8 cellular contexts compared by ENCODE assay signal in genomic region chr1:221439734-221440436, GRCh38.
DNase-seq lines count a peak whose midpoint lies in the region; ATAC-seq, FAIRE-seq and TF ChIP-seq lines count a peak whose summit lies in the region.

No MANE protein-coding gene starts in this region.

- intact Hi-C loops in activated T-helper 1 cell treated with anti-CD3 and anti-CD28 coated beads, Interleukin-12 subunit alpha, Interleukin-12 subunit beta, Interleukin-2, Interleukin-4 antibody, amounts not matched to agents 30 ng/mL and 10 ng/mL and 1 ng/mL, durations not matched to agents 14 hours and 24 hours and 36 hours (cut with micrococcal nuclease), result loop anchor here (1.0 to 10.0 kb wide), 13 partner anchors 235 to 1202 kb away; partner anchors contain the start of genes DUSP10 and TAF1A
- intact Hi-C loops in left colon (cut with DNase I, micrococcal nuclease), result loop anchor here in 1 of 2 donors (10.0 kb wide), 1 partner anchor 625 kb away; no protein-coding TSS in a partner anchor

- H2AFZ ChIP-seq in ACC112 (ENCODE audit: low read length, unreplicated experiment), result peak overlapping the region; percentile 41

- CTCF ChIA-PET in HEK293 (lab: Yijun Ruan, JAX), result interaction anchor here (0.8 to 2.5 kb wide), 6 partner anchors 10 to 1016 kb away, joined by 3 to 14 read pairs (median 4); no protein-coding TSS in a partner anchor

- no peaks in the 10 kb centered on the region for H3K79me2 ChIP-seq in ACC112 (ENCODE audit: control insufficient read depth, insufficient read depth, low read length, unreplicated experiment)

- H3K4me3 Mint-ChIP-seq in activated T-helper 1 cell treated with anti-CD3 and anti-CD28 coated beads, Interleukin-12 subunit alpha, Interleukin-12 subunit beta, Interleukin-2, Interleukin-4 antibody, amounts not matched to agents 30 ng/mL and 10 ng/mL and 1 ng/mL, durations not matched to agents 14 hours and 24 hours and 36 hours, result no peak overlapping the region
- H3K4me3 Mint-ChIP-seq in stimulated activated memory B cell treated with anti-CD40 and anti-IgM and Interleukin-4, amounts not matched to agents 10 μg/mL and 1 μg/mL and 100 μg/mL, for 72 hours, result no peak overlapping the region

- peak; percentile 76 for ATAC-seq in stimulated activated memory B cell treated with anti-CD40 and anti-IgM and Interleukin-4, amounts not matched to agents 10 μg/mL and 1 μg/mL and 100 μg/mL, for 72 hours
- ATAC-seq in left colon (no peak), HG03097 (IDR thresholded peaks at IDR 0.05; ENCODE audit: low FRiP score, unreplicated experiment) (no peak)

- H3K9me3 Mint-ChIP-seq in activated T-helper 1 cell treated with anti-CD3 and anti-CD28 coated beads, Interleukin-12 subunit alpha, Interleukin-12 subunit beta, Interleukin-2, Interleukin-4 antibody, amounts not matched to agents 30 ng/mL and 10 ng/mL and 1 ng/mL, durations not matched to agents 14 hours and 24 hours and 36 hours, result no peaks in the 10 kb centered on the region
- no peaks in the 10 kb centered on the region for H3K9me3 Mint-ChIP-seq in stimulated activated memory B cell treated with anti-CD40 and anti-IgM and Interleukin-4, amounts not matched to agents 10 μg/mL and 1 μg/mL and 100 μg/mL, for 72 hours

- H3K4me3 ChIP-seq in ACC112 (ENCODE audit: low read depth, low read length) (peak overlapping the region; percentile 54), HEK293 (ENCODE audit: low read depth, low read length) (no peak overlapping the region)

- H3K36me3 ChIP-seq in ACC112 (ENCODE audit: insufficient read depth, low read length) (no peaks in the 10 kb centered on the region), HEK293 (ENCODE audit: control insufficient read depth in 2 of 2, insufficient read depth in 1 of 2, low read length in 2 of 2) (no peaks in the 10 kb centered on the region)

- peak overlapping the region; percentile 98 for H3K27ac ChIP-seq in ACC112 (ENCODE audit: low read depth, low read length)
- no peak overlapping the region for H3K27ac ChIP-seq in HEK293 (ENCODE audit: extremely low read depth, low read depth, low read length)

- DNase-seq in activated T-helper 1 cell treated with anti-CD3 and anti-CD28 coated beads, Interleukin-12 subunit alpha, Interleukin-12 subunit beta, Interleukin-2, Interleukin-4 antibody, amounts not matched to agents 30 ng/mL and 10 ng/mL and 1 ng/mL, durations not matched to agents 14 hours and 24 hours and 36 hours (ENCODE audit: low spot score), result no peak
- no peak for DNase-seq in left colon
- DNase-seq in GM12891 (ENCODE audit: insufficient read length, low spot score), result no peak

- H3K27ac Mint-ChIP-seq in activated T-helper 1 cell treated with anti-CD3 and anti-CD28 coated beads, Interleukin-12 subunit alpha, Interleukin-12 subunit beta, Interleukin-2, Interleukin-4 antibody, amounts not matched to agents 30 ng/mL and 10 ng/mL and 1 ng/mL, durations not matched to agents 14 hours and 24 hours and 36 hours, result peak overlapping the region; percentile 50
- H3K27ac Mint-ChIP-seq in stimulated activated memory B cell treated with anti-CD40 and anti-IgM and Interleukin-4, amounts not matched to agents 10 μg/mL and 1 μg/mL and 100 μg/mL, for 72 hours, result peak overlapping the region; percentile 48

- no peaks in the 10 kb centered on the region for H3K9me3 ChIP-seq in HEK293 (ENCODE audit: control insufficient read depth, insufficient read depth, low read depth, low read length)

- H3K27me3 ChIP-seq in ACC112 (ENCODE audit: insufficient read depth, low read length), result no peaks in the 10 kb centered on the region

- peaks cover 28% of the 10 kb centered on the region for H3K4me1 Mint-ChIP-seq in activated T-helper 1 cell treated with anti-CD3 and anti-CD28 coated beads, Interleukin-12 subunit alpha, Interleukin-12 subunit beta, Interleukin-2, Interleukin-4 antibody, amounts not matched to agents 30 ng/mL and 10 ng/mL and 1 ng/mL, durations not matched to agents 14 hours and 24 hours and 36 hours (ENCODE audit: low read depth)
- peaks cover 29% of the 10 kb centered on the region for H3K4me1 Mint-ChIP-seq in stimulated activated memory B cell treated with anti-CD40 and anti-IgM and Interleukin-4, amounts not matched to agents 10 μg/mL and 1 μg/mL and 100 μg/mL, for 72 hours

- no peaks in the 10 kb centered on the region for H3K36me3 Mint-ChIP-seq in activated T-helper 1 cell treated with anti-CD3 and anti-CD28 coated beads, Interleukin-12 subunit alpha, Interleukin-12 subunit beta, Interleukin-2, Interleukin-4 antibody, amounts not matched to agents 30 ng/mL and 10 ng/mL and 1 ng/mL, durations not matched to agents 14 hours and 24 hours and 36 hours (ENCODE audit: low read depth)
- H3K36me3 Mint-ChIP-seq in stimulated activated memory B cell treated with anti-CD40 and anti-IgM and Interleukin-4, amounts not matched to agents 10 μg/mL and 1 μg/mL and 100 μg/mL, for 72 hours, result no peaks in the 10 kb centered on the region

- FAIRE-seq in islet of Langerhans (lab: Jason Lieb, UNC) (peak; percentile 86), GM12891 (lab: Jason Lieb, UNC) (no peak)

- POLR2A ChIA-PET in HEK293 (lab: Yijun Ruan, JAX), result no interaction called here

- peaks cover 7% of the 10 kb centered on the region for H3K27me3 Mint-ChIP-seq in activated T-helper 1 cell treated with anti-CD3 and anti-CD28 coated beads, Interleukin-12 subunit alpha, Interleukin-12 subunit beta, Interleukin-2, Interleukin-4 antibody, amounts not matched to agents 30 ng/mL and 10 ng/mL and 1 ng/mL, durations not matched to agents 14 hours and 24 hours and 36 hours (ENCODE audit: insufficient read depth)
- peaks cover 9% of the 10 kb centered on the region for H3K27me3 Mint-ChIP-seq in stimulated activated memory B cell treated with anti-CD40 and anti-IgM and Interleukin-4, amounts not matched to agents 10 μg/mL and 1 μg/mL and 100 μg/mL, for 72 hours

- H3K4me1 ChIP-seq in ACC112 (ENCODE audit: control insufficient read depth, insufficient read depth, low read length, unreplicated experiment) (peaks cover 48% of the 10 kb centered on the region), HEK293 (ENCODE audit: control insufficient read depth, insufficient read depth, low read length) (no peaks in the 10 kb centered on the region)

- TF ChIP-seq POLR2A in GM12891 (IDR thresholded peaks at IDR 0.05; ENCODE audit: low read depth, low read length), result no peak

- TF ChIP-seq CTCF in HEK293 (tag by site-specific recombination; IDR thresholded peaks at IDR 0.05), result no peak

TF ChIP-seq in HEK293, 187 proteins besides CTCF, POLR2A, EP300 and RAD21:
- peak; percentile 47; the same call in 1 of the 2 replicates for TF ChIP-seq ZBTB20 (tag by site-specific recombination; IDR thresholded peaks at IDR 0.05)
- TF ChIP-seq ZBTB48 (tag by site-specific recombination; IDR thresholded peaks at IDR 0.05), result no peak
- no peak for TF ChIP-seq PRDM6 (tag by site-specific recombination; IDR thresholded peaks at IDR 0.05)
- TF ChIP-seq ZNF341 (tag by site-specific recombination; IDR thresholded peaks at IDR 0.05; ENCODE audit: low read depth), result no peak
- TF ChIP-seq ZNF274 (IDR thresholded peaks at IDR 0.05; ENCODE audit: low read length), result no peak
- TF ChIP-seq ZNF274 (tag by site-specific recombination; IDR thresholded peaks at IDR 0.05; ENCODE audit: borderline replicate concordance), result no peak
- TF ChIP-seq SP7 (tag by site-specific recombination; IDR thresholded peaks at IDR 0.05), result 0 out of 2 replicates have a peak, but pooled peaks have one; percentile 35
TF ChIP-seq in HEK293: peak in this region for 2.

TF ChIP-seq in GM12891, 5 proteins besides CTCF, POLR2A, EP300 and RAD21:
- TF ChIP-seq POU2F2 (IDR thresholded peaks at IDR 0.05; ENCODE audit: low read depth, low read length) (no peak), SPI1 (IDR thresholded peaks at IDR 0.05; ENCODE audit: low read depth, low read length) (no peak), TAF1 (IDR thresholded peaks at IDR 0.05; ENCODE audit: low read depth, low read length) (no peak), POLR2AphosphoS5 (IDR thresholded peaks at IDR 0.05; ENCODE audit: low read depth, low read length) (no peak), PAX5 (IDR thresholded peaks at IDR 0.05; ENCODE audit: insufficient read depth, low read length, severe bottlenecking) (no peak)
